21 cellular contexts compared by ENCODE assay signal in the genomic region with DNA sequence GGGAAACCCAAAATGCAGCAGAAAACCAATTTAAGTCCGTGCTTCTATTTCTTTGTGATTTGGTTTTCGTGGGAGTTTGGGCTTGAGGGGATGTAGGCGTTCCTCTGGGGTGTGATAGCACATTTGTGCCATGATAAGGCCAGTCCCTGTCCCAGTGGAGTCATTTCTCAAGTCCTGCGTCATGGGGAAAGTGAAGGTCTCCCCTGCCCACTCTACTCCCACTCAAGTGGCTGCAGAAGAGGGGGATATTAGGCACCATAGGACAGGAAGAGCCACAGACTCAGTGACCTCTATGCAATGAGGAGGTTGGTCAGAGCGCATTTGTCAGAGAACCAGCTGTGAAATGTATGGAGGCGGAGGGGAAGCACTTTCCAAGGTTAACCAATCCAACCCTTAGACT. TPM values are rescaled to one million over a fixed set of nuclear protein-coding genes. Genes with fewer than 3 reads are reported as not detected.
A peak's percentile ranks its signal among the peaks of the same experiment; 100 is the strongest.
DNase-seq lines count a peak whose midpoint lies in the region; ATAC-seq and TF ChIP-seq lines count a peak whose summit lies in the region.
"Had no signal": no experiment of that assay in that cellular context is flagged by ENCODE, and none has a peak within 500 bp of the region (broad histone marks: within the 10 kb centered on the region; RNA-seq: fewer than 3 reads in every experiment).

No MANE protein-coding gene starts in this region.

- no peaks in the 10 kb centered on the region for H3K27me3 Mint-ChIP-seq in natural killer cell treated with Interleukin-12 subunit alpha and Interleukin-12 subunit beta and Interleukin-15 and Interleukin-18, amount 100 ng/mL, for 72 hours
- no peaks in the 10 kb centered on the region for H3K27me3 Mint-ChIP-seq in natural killer cell (ENCODE audit: low read depth in 2 of 2)
- no peaks in the 10 kb centered on the region for H3K27me3 Mint-ChIP-seq in T-helper 1 cell treated with Interleukin-12 subunit alpha and Interleukin-12 subunit beta and Interleukin-4 antibody, amounts not matched to agents 30 μg/mL and 1 μg/mL, for 36 hours (ENCODE audit: low read depth)
- no peaks in the 10 kb centered on the region for H3K27me3 Mint-ChIP-seq in stimulated activated naive CD8-positive, alpha-beta T cell treated with anti-CD3 and anti-CD28 coated beads, Interleukin-15, amount 100 ng/mL, for 72 hours
- H3K27me3 Mint-ChIP-seq: IgD-negative memory B cell had no signal

- peak; percentile 60 for DNase-seq in natural killer cell treated with Interleukin-12 subunit alpha and Interleukin-12 subunit beta and Interleukin-15 and Interleukin-18, amount 100 ng/mL, for 72 hours (ENCODE audit: low spot score)
- DNase-seq in natural killer cell (no peak), lower lobe of right lung (no peak), NK-92 (lab: John Stamatoyannopoulos, UW; ENCODE audit: unreplicated experiment) (no peak)
- DNase-seq in stimulated activated naive CD8-positive, alpha-beta T cell treated with anti-CD3 and anti-CD28 coated beads, Interleukin-15, amount 100 ng/mL, for 72 hours, result peak in 1 of 2 donors; percentile 17
- DNase-seq: activated CD4-positive, alpha-beta T cell treated with anti-CD3 and anti-CD28 coated beads for 48 hours; CD4-positive, CD25-positive, alpha-beta regulatory T cell; foreskin keratinocyte; hippocampal formation; mucosa of descending colon; NCI-H1436 treated with DMSO at 0.1 percent for 48 hours; NCI-H510A; Peyer's patch; psoas muscle; stimulated activated CD4-positive, alpha-beta T cell treated with anti-CD3 and anti-CD28 coated beads, Interleukin-2, amount 100 ng/mL, for 48 hours; testis had no signal

- H3K27ac ChIP-seq in lower lobe of right lung, result no peak overlapping the region
- H3K27ac ChIP-seq: foreskin keratinocyte, Peyer's patch, psoas muscle, SJCRH30, testis had no signal

- no peaks in the 10 kb centered on the region for H3K27me3 ChIP-seq in lower lobe of right lung (ENCODE audit: low read depth)
- H3K27me3 ChIP-seq: foreskin keratinocyte, Peyer's patch, SJCRH30, testis had no signal

- no peak overlapping the region for H3K4me3 ChIP-seq in lower lobe of right lung
- H3K4me3 ChIP-seq: mucosa of descending colon, Peyer's patch, psoas muscle, SJCRH30, testis had no signal

- H3K27ac Mint-ChIP-seq in natural killer cell treated with Interleukin-12 subunit alpha and Interleukin-12 subunit beta and Interleukin-15 and Interleukin-18, amount 100 ng/mL, for 72 hours, result peak overlapping the region in 1 of 2 donors; percentile 2
- H3K27ac Mint-ChIP-seq in natural killer cell, result no peak overlapping the region
- H3K27ac Mint-ChIP-seq in T-helper 1 cell treated with Interleukin-12 subunit alpha and Interleukin-12 subunit beta and Interleukin-4 antibody, amounts not matched to agents 30 μg/mL and 1 μg/mL, for 36 hours, result peak overlapping the region; percentile 11
- peak overlapping the region in 1 of 2 donors; percentile 93 for H3K27ac Mint-ChIP-seq in stimulated activated naive CD8-positive, alpha-beta T cell treated with anti-CD3 and anti-CD28 coated beads, Interleukin-15, amount 100 ng/mL, for 72 hours
- H3K27ac Mint-ChIP-seq: activated naive CD4-positive, alpha-beta T cell treated with anti-CD3 and anti-CD28 coated beads, Interleukin-2, amount 50 U/mL, for 72 hours; CD4-positive, CD25-positive, alpha-beta regulatory T cell; IgD-negative memory B cell had no signal

- TF ChIP-seq CTCF in natural killer cell (IDR thresholded peaks at IDR 0.05) (no peak), lower lobe of right lung (IDR thresholded peaks at IDR 0.05) (no peak)

- intact Hi-C loops in natural killer cell (cut with micrococcal nuclease), result no loop called here
- intact Hi-C loops in lower lobe of right lung (cut with DNase I), result no loop called here

- peaks cover 15% of the 10 kb centered on the region for H3K4me1 ChIP-seq in lower lobe of right lung
- H3K4me1 ChIP-seq: psoas muscle, SJCRH30 had no signal

- H3K9me3 ChIP-seq in lower lobe of right lung, result no peaks in the 10 kb centered on the region
- H3K9me3 ChIP-seq: mucosa of descending colon, Peyer's patch, psoas muscle, SJCRH30, testis had no signal

- no peaks in the 10 kb centered on the region for H3K36me3 ChIP-seq in lower lobe of right lung
- H3K36me3 ChIP-seq: Peyer's patch, SJCRH30 had no signal

- H3K9me3 Mint-ChIP-seq in natural killer cell treated with Interleukin-12 subunit alpha and Interleukin-12 subunit beta and Interleukin-15 and Interleukin-18, amount 100 ng/mL, for 72 hours, result no peaks in the 10 kb centered on the region
- H3K9me3 Mint-ChIP-seq in natural killer cell, result no peaks in the 10 kb centered on the region
- peaks cover 3% of the 10 kb centered on the region for H3K9me3 Mint-ChIP-seq in T-helper 1 cell treated with Interleukin-12 subunit alpha and Interleukin-12 subunit beta and Interleukin-4 antibody, amounts not matched to agents 30 μg/mL and 1 μg/mL, for 36 hours
- no peaks in the 10 kb centered on the region for H3K9me3 Mint-ChIP-seq in stimulated activated naive CD8-positive, alpha-beta T cell treated with anti-CD3 and anti-CD28 coated beads, Interleukin-15, amount 100 ng/mL, for 72 hours
- H3K9me3 Mint-ChIP-seq: CD4-positive, CD25-positive, alpha-beta regulatory T cell; IgD-negative memory B cell had no signal

- H3K4me3 Mint-ChIP-seq in natural killer cell treated with Interleukin-12 subunit alpha and Interleukin-12 subunit beta and Interleukin-15 and Interleukin-18, amount 100 ng/mL, for 72 hours, result no peak overlapping the region
- H3K4me3 Mint-ChIP-seq in natural killer cell, result no peak overlapping the region
- H3K4me3 Mint-ChIP-seq in T-helper 1 cell treated with Interleukin-12 subunit alpha and Interleukin-12 subunit beta and Interleukin-4 antibody, amounts not matched to agents 30 μg/mL and 1 μg/mL, for 36 hours, result no peak overlapping the region
- no peak overlapping the region for H3K4me3 Mint-ChIP-seq in stimulated activated naive CD8-positive, alpha-beta T cell treated with anti-CD3 and anti-CD28 coated beads, Interleukin-15, amount 100 ng/mL, for 72 hours
- H3K4me3 Mint-ChIP-seq: CD4-positive, CD25-positive, alpha-beta regulatory T cell; IgD-negative memory B cell had no signal

- H3K4me1 Mint-ChIP-seq in natural killer cell treated with Interleukin-12 subunit alpha and Interleukin-12 subunit beta and Interleukin-15 and Interleukin-18, amount 100 ng/mL, for 72 hours (ENCODE audit: low read depth in 2 of 2), result peaks cover 18 to 22% of the 10 kb centered on the region in 2 donors
- peaks cover 4 to 8% of the 10 kb centered on the region in 2 donors for H3K4me1 Mint-ChIP-seq in natural killer cell
- H3K4me1 Mint-ChIP-seq in T-helper 1 cell treated with Interleukin-12 subunit alpha and Interleukin-12 subunit beta and Interleukin-4 antibody, amounts not matched to agents 30 μg/mL and 1 μg/mL, for 36 hours (ENCODE audit: low read depth), result peaks cover 20% of the 10 kb centered on the region
- peaks cover 52% of the 10 kb centered on the region for H3K4me1 Mint-ChIP-seq in stimulated activated naive CD8-positive, alpha-beta T cell treated with anti-CD3 and anti-CD28 coated beads, Interleukin-15, amount 100 ng/mL, for 72 hours

- ATAC-seq in natural killer cell treated with Interleukin-12 subunit alpha and Interleukin-12 subunit beta and Interleukin-15 and Interleukin-18, amount 100 ng/mL, for 72 hours, result peak in 1 of 2 donors; percentile 63
- ATAC-seq in natural killer cell (no peak), lower lobe of right lung (peak; percentile 44 to 57), HG02884 (IDR thresholded peaks at IDR 0.05; ENCODE audit: unreplicated experiment) (no peak)
- ATAC-seq in stimulated activated naive CD8-positive, alpha-beta T cell treated with anti-CD3 and anti-CD28 coated beads, Interleukin-15, amount 100 ng/mL, for 72 hours, result peak; percentile 4
- ATAC-seq: foreskin keratinocyte, mucosa of descending colon, psoas muscle had no signal

- H3K36me3 Mint-ChIP-seq in natural killer cell treated with Interleukin-12 subunit alpha and Interleukin-12 subunit beta and Interleukin-15 and Interleukin-18, amount 100 ng/mL, for 72 hours, result no peaks in the 10 kb centered on the region
- H3K36me3 Mint-ChIP-seq in natural killer cell, result no peaks in the 10 kb centered on the region
- H3K36me3 Mint-ChIP-seq in T-helper 1 cell treated with Interleukin-12 subunit alpha and Interleukin-12 subunit beta and Interleukin-4 antibody, amounts not matched to agents 30 μg/mL and 1 μg/mL, for 36 hours (ENCODE audit: low read depth), result peaks cover 4% of the 10 kb centered on the region
- H3K36me3 Mint-ChIP-seq: CD4-positive, CD25-positive, alpha-beta regulatory T cell; IgD-negative memory B cell had no signal

RNA-seq across cellular contexts. Expression of a gene that starts 52.0 kb away (rescaled TPM):
- under 1 TPM in 1 of 2 donors, not detected in 1; 0.20 TPM for total RNA-seq in natural killer cell treated with Interleukin-12 subunit alpha and Interleukin-12 subunit beta and Interleukin-15 and Interleukin-18, amount 100 ng/mL, for 72 hours
- total RNA-seq in natural killer cell (1 to 10 TPM in 1 of 3 donors, under 1 TPM in 2; 0.63 to 1.5 (median 0.71) TPM), lower lobe of right lung (61.2 TPM)

Comparison
In these comparisons a context has a peak if more than half of its experiments do, and no peak if none do; other contexts are left out.
1. ATAC-seq: peak in lower lobe of right lung (2 of 2) and stimulated activated naive CD8-positive, alpha-beta T cell treated with anti-CD3 and anti-CD28 coated beads, Interleukin-15, amount 100 ng/mL, for 72 hours (single experiment); none in natural killer cell (0 of 3) and HG02884 (single experiment).
2. RNA of a gene that starts 52.0 kb away (total RNA-seq): 61.2 TPM in lower lobe of right lung (single experiment); 0.63 to 1.5 TPM in natural killer cell and 0.20 TPM in natural killer cell treated with Interleukin-12 subunit alpha and Interleukin-12 subunit beta and Interleukin-15 and Interleukin-18, amount 100 ng/mL, for 72 hours; every median in the first group is over 10 times any median in the second.